16 cellular contexts compared by ENCODE assay signal in the genomic region with DNA sequence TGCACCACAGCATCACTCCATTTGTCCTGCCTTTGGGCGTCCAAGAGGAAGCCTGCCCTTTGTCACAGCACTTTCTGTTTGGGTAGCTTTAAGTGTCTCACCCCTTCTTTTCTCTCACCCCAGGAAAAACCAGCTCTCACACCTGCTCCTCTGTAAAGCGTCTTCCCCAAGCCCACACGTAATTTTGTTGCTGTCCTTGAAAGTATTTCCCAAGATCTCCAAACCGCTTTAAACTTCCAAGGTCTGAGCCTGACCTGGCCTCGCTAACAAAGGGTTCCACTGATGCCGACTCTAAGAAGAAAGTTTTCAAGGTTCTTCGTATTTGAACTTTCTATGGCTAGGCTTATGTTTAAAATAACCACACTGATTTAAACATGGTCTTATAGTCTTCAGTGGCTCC. TPM values are rescaled to one million over a fixed set of nuclear protein-coding genes. Genes with fewer than 3 reads are reported as not detected.
DNase-seq lines count a peak whose midpoint lies in the region; ATAC-seq and TF ChIP-seq lines count a peak whose summit lies in the region.
"Had no signal": no experiment of that assay in that cellular context is flagged by ENCODE, and none has a peak within 500 bp of the region (broad histone marks: within the 10 kb centered on the region; RNA-seq: fewer than 3 reads in every experiment).

No MANE protein-coding gene starts in this region.

- no peak overlapping the region for H3K4me3 ChIP-seq in lower lobe of right lung
- H3K4me3 ChIP-seq: SJSA1 had no signal

- no peaks in the 10 kb centered on the region for H3K27me3 Mint-ChIP-seq in activated CD4-positive, alpha-beta T cell treated with anti-CD3 and anti-CD28 coated beads for 36 hours
- H3K27me3 Mint-ChIP-seq: progenitor cell of endocrine pancreas; stimulated activated naive CD8-positive, alpha-beta T cell treated with anti-CD3 and anti-CD28 coated beads, Interleukin-15, amount 100 ng/mL, for 72 hours had no signal

- H3K9me3 ChIP-seq in lower lobe of right lung: no peaks in the 10 kb centered on the region
- H3K9me3 ChIP-seq: SJSA1 had no signal

- no peaks in the 10 kb centered on the region for H3K9me3 Mint-ChIP-seq in activated CD4-positive, alpha-beta T cell treated with anti-CD3 and anti-CD28 coated beads for 36 hours (ENCODE audit: low read depth)
- H3K9me3 Mint-ChIP-seq: stimulated activated naive CD8-positive, alpha-beta T cell treated with anti-CD3 and anti-CD28 coated beads, Interleukin-15, amount 100 ng/mL, for 72 hours had no signal

- 54 to 80% (median 72%) methylated on average over 7 of the region's 7 CpGs for WGBS in adipose tissue, 3 donors

- peak overlapping the region; percentile 19 for H3K27ac ChIP-seq in adipose tissue (ENCODE audit: low read depth, low read length)
- H3K27ac ChIP-seq in lower lobe of right lung: peak overlapping the region; percentile 93
- peak overlapping the region; percentile 56 for H3K27ac ChIP-seq in temporal lobe (ENCODE audit: low read depth, low read length)
- H3K27ac ChIP-seq: SJSA1 had no signal

- peaks cover 84% of the 10 kb centered on the region for H3K4me1 ChIP-seq in lower lobe of right lung

- CTCF ChIA-PET in activated CD4-positive, alpha-beta T cell treated with anti-CD3 and anti-CD28 coated beads for 36 hours (lab: Charles Lee): interaction anchor here (0.9 to 1.3 kb wide), 2 partner anchors 10 to 20 kb away, joined by 3 read pairs; no protein-coding TSS in a partner anchor

- TF ChIP-seq CTCF in lower lobe of right lung (IDR thresholded peaks at IDR 0.05): no peak

- peak overlapping the region; percentile 40 for H3K27ac Mint-ChIP-seq in activated CD4-positive, alpha-beta T cell treated with anti-CD3 and anti-CD28 coated beads for 36 hours
- H3K27ac Mint-ChIP-seq: progenitor cell of endocrine pancreas had no signal

- H3K36me3 Mint-ChIP-seq in activated CD4-positive, alpha-beta T cell treated with anti-CD3 and anti-CD28 coated beads for 36 hours (ENCODE audit: low read depth): peaks cover 19% of the 10 kb centered on the region

- intact Hi-C loops in activated CD4-positive, alpha-beta T cell treated with anti-CD3 and anti-CD28 coated beads for 36 hours (cut with DNase I, micrococcal nuclease): no loop called here
- intact Hi-C loops in lower lobe of right lung (cut with DNase I): no loop called here

- peaks cover 44% of the 10 kb centered on the region for H3K4me1 Mint-ChIP-seq in activated CD4-positive, alpha-beta T cell treated with anti-CD3 and anti-CD28 coated beads for 36 hours

- H3K4me3 Mint-ChIP-seq in activated CD4-positive, alpha-beta T cell treated with anti-CD3 and anti-CD28 coated beads for 36 hours: no peak overlapping the region

- POLR2A ChIA-PET in activated CD4-positive, alpha-beta T cell treated with anti-CD3 and anti-CD28 coated beads for 36 hours (lab: Charles Lee): no interaction called here

- H3K27me3 ChIP-seq in lower lobe of right lung (ENCODE audit: low read depth): no peaks in the 10 kb centered on the region
- H3K27me3 ChIP-seq: SJSA1 had no signal

- DNase-seq in activated CD4-positive, alpha-beta T cell treated with anti-CD3 and anti-CD28 coated beads for 36 hours: no peak
- DNase-seq in activated CD4-positive, alpha-beta T cell treated with anti-CD3 and anti-CD28 coated beads, Interleukin-2, amount 50 U/mL, for 48 hours: no peak
- no peak for DNase-seq in lower lobe of right lung
- DNase-seq in NCI-H1105 treated with DMSO at 0.1 percent for 48 hours (lab: John Stamatoyannopoulos, UW): no peak
- DNase-seq in SW 1271 (lab: John Stamatoyannopoulos, UW): no peak
- DNase-seq: 8988T; activated CD4-positive, CD25-positive, alpha-beta regulatory T cell treated with anti-CD3 and anti-CD28 coated beads, Interleukin-2, amount 50 U/mL, for 72 hours; activated gamma-delta T cell; NCI-H1092; NCI-H526 treated with DMSO at 0.1 percent for 48 hours; stimulated activated naive CD8-positive, alpha-beta T cell treated with anti-CD3 and anti-CD28 coated beads, Interleukin-15, amount 100 ng/mL, for 72 hours had no signal

- ATAC-seq in activated CD4-positive, alpha-beta T cell treated with anti-CD3 and anti-CD28 coated beads for 36 hours: no peak
- ATAC-seq in lower lobe of right lung (no peak), GM21528 (IDR thresholded peaks at IDR 0.05; ENCODE audit: low FRiP score, unreplicated experiment) (no peak)
- ATAC-seq: stimulated activated naive CD8-positive, alpha-beta T cell treated with anti-CD3 and anti-CD28 coated beads, Interleukin-15, amount 100 ng/mL, for 72 hours had no signal

- no peaks in the 10 kb centered on the region for H3K36me3 ChIP-seq in lower lobe of right lung

RNA-seq across cellular contexts. Expression of gene ABHD2, which starts 5.3 kb away (rescaled TPM):
- total RNA-seq in activated CD4-positive, alpha-beta T cell treated with anti-CD3 and anti-CD28 coated beads for 36 hours: 10 to 100 TPM; 41.5 to 52.1 TPM
- 10 to 100 TPM in 2 of 3 donors, 1 to 10 TPM in 1; 4.7 to 28.5 (median 13.4) TPM for polyA plus RNA-seq in adipose tissue
- total RNA-seq in lower lobe of right lung (202 TPM), temporal lobe (51.6 TPM)

Comparison
In these comparisons a context has a peak if more than half of its experiments do, and no peak if none do; other contexts are left out.
1. H3K27ac ChIP-seq: peak in every context shown above with its lines; median percentile 93 in lower lobe of right lung; 56 in temporal lobe; 19 in adipose tissue.